ENCODE assay signal across 19 cellular contexts in the genomic region with DNA sequence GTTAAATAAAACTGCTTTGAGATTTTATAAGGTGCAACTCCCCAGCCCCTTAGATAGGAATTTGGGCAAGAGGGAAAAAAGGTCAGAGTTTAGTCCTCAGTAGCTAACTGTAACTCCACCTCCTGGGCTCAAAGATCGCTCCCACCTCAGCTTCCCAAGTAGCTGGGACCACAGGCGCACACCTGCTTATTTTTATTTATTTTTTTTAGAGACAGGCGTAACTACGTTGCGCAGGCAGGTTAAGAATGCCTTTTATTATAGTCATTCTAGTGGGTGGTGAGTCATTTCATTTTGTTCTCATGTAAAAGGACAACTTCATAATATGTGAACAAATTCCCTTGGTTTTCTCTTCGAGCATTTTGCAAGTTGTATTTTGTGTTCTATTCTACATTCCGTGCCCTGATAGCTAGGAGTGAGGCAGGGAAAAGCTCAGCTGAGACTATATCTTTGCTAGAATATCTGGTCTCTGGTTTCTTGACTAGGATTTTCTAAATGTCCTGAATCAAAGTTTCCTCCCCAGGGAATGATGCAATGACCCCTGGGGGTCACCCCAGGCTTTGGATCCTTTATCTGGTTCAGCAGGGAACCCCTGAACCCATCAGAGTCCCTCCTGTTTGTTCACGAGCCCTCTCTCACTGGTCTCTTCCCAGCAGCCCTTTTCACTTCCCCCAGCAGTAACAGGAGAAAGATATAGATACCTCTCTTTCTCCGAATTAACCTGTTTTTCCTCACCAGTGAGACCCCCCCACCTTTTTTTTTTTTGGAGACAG. TPM values are rescaled to one million over a fixed set of nuclear protein-coding genes. Genes with fewer than 3 reads are reported as not detected.
DNase-seq lines count a peak whose midpoint lies in the region; ATAC-seq, FAIRE-seq and TF ChIP-seq lines count a peak whose summit lies in the region.
"Had no signal": no experiment of that assay in that cellular context is flagged by ENCODE, and none has a peak within 500 bp of the region (broad histone marks: within the 10 kb centered on the region; RNA-seq: fewer than 3 reads in every experiment).

No MANE protein-coding gene starts in this region.

- TF ChIP-seq RAD21 in K562 (CRISPR knock-in tag; conservative IDR thresholded peaks at IDR 0.05 in 1 of 2, IDR thresholded peaks at IDR 0.05 in 1 of 2): no peak

- ATAC-seq in heart left ventricle (no peak), K562 (no peak), HG02798 (IDR thresholded peaks at IDR 0.05; ENCODE audit: poor library complexity, unreplicated experiment) (no peak), GM21737 (IDR thresholded peaks at IDR 0.05; ENCODE audit: unreplicated experiment) (no peak)
- ATAC-seq: natural killer cell treated with Interleukin-12 subunit alpha and Interleukin-12 subunit beta and Interleukin-15 and Interleukin-18, amount 100 ng/mL, for 72 hours; psoas muscle; stimulated activated naive CD8-positive, alpha-beta T cell treated with anti-CD3 and anti-CD28 coated beads, Interleukin-15, Interleukin-2, amounts not matched to agents 100 U/mL and 50 U/mL, for 24 hours had no signal

- H3K4me3 ChIP-seq in cardiac muscle cell: no peak overlapping the region
- no peak overlapping the region for H3K4me3 ChIP-seq in heart left ventricle
- no peak overlapping the region for H3K4me3 ChIP-seq in K562
- H3K4me3 ChIP-seq in keratinocyte (ENCODE audit: control insufficient read depth in 2 of 3, extremely low read depth in 1 of 3, insufficient read depth in 2 of 3, low read depth in 1 of 3, low read length in 3 of 3): no peak overlapping the region
- H3K4me3 ChIP-seq: psoas muscle had no signal

- in situ Hi-C loops in K562 (cut with MboI): no loop called here

- POLR2A ChIA-PET in K562 (lab: Yijun Ruan, JAX): interaction anchor here (0.9 to 1.9 kb wide), 3 partner anchors 12 to 109 kb away, joined by 3 read pairs; no protein-coding TSS in a partner anchor

- H3K36me3 ChIP-seq in cardiac muscle cell: peaks cover 11% of the 10 kb centered on the region
- peaks cover 0 to 43% (median 23%) of the 10 kb centered on the region in 9 donors for H3K36me3 ChIP-seq in heart left ventricle
- H3K36me3 ChIP-seq in K562 (ENCODE audit: control insufficient read depth, insufficient read depth, low read length): peaks cover 30% of the 10 kb centered on the region
- H3K36me3 ChIP-seq in keratinocyte (ENCODE audit: control insufficient read depth in 2 of 2, extremely low read depth in 1 of 2, insufficient read depth in 2 of 2, low read length in 2 of 2): peaks cover 11 to 13% of the 10 kb centered on the region in 2 experiments

- no peak for TF ChIP-seq CTCF in cardiac muscle cell (IDR thresholded peaks at IDR 0.05; ENCODE audit: low read depth, low read length)
- no peak for TF ChIP-seq CTCF in heart left ventricle (IDR thresholded peaks at IDR 0.05)
- no peak for TF ChIP-seq CTCF in K562 (IDR thresholded peaks at IDR 0.05 in 2 of 3, conservative IDR thresholded peaks at IDR 0.05 in 1 of 3; ENCODE audit: insufficient read depth in 2 of 3, low read depth in 1 of 3, low read length in 3 of 3)
- no peak for TF ChIP-seq CTCF in keratinocyte (optimal IDR thresholded peaks at IDR 0.05 in 1 of 3, IDR thresholded peaks at IDR 0.05 in 1 of 3, conservative IDR thresholded peaks at IDR 0.05 in 1 of 3; ENCODE audit: extremely low read depth in 1 of 3, insufficient read depth in 2 of 3, low read length in 3 of 3)

- no peaks in the 10 kb centered on the region for H3K27me3 ChIP-seq in cardiac muscle cell
- no peaks in the 10 kb centered on the region for H3K27me3 ChIP-seq in heart left ventricle
- H3K27me3 ChIP-seq in K562 (ENCODE audit: control insufficient read depth in 2 of 2, insufficient read depth in 2 of 2, low read length in 2 of 2): no peaks in the 10 kb centered on the region
- no peaks in the 10 kb centered on the region for H3K27me3 ChIP-seq in keratinocyte (ENCODE audit: control insufficient read depth, extremely low read depth, insufficient read depth, low read length)

- H3K4me2 ChIP-seq in K562 (ENCODE audit: insufficient read depth, low read length) (no peak overlapping the region), keratinocyte (ENCODE audit: control insufficient read depth, extremely low read depth, insufficient read depth, low read depth, low read length) (peak overlapping the region; percentile 64)

- peaks cover 3% of the 10 kb centered on the region for H3K4me1 ChIP-seq in cardiac muscle cell (ENCODE audit: low read depth)
- H3K4me1 ChIP-seq in heart left ventricle: peaks cover 2 to 26% (median 16%) of the 10 kb centered on the region in 12 donors
- no peaks in the 10 kb centered on the region; a peak in 1 of 5 replicates for H3K4me1 ChIP-seq in K562 (replicated peaks in 1 of 2; ENCODE audit: control insufficient read depth in 2 of 2, insufficient read depth in 2 of 2, low read length in 2 of 2)
- H3K4me1 ChIP-seq in keratinocyte (ENCODE audit: control insufficient read depth, extremely low read depth, insufficient read depth, low read length): peaks cover 16% of the 10 kb centered on the region

- 87 to 91% (median 90%) methylated on average over 9 of the region's 9 CpGs for WGBS in heart left ventricle, 4 donors
- 69% methylated on average over 9 of the region's 9 CpGs for WGBS in K562 (ENCODE audit: insufficient coverage, low coverage, missing lambda C conversion rate)

- DNase-seq in cardiac muscle cell (ENCODE audit: low read depth in 1 of 2, low spot score in 1 of 2): no peak
- DNase-seq in heart left ventricle: no peak
- DNase-seq in K562 (ENCODE audit: extremely low read depth in 1 of 4, low spot score in 3 of 4): no peak
- DNase-seq in keratinocyte (ENCODE audit: low read depth, low spot score): no peak
- no peak for DNase-seq in C1 segment of cervical spinal cord (lab: John Stamatoyannopoulos, UW)
- DNase-seq in DMS114 treated with DMSO at 0.1 percent for 48 hours (lab: John Stamatoyannopoulos, UW; ENCODE audit: unreplicated experiment): no peak
- DNase-seq: activated gamma-delta T cell; amniotic stem cell; H7; immature natural killer cell; MM.1S; NCI-H1694 treated with DMSO at 0.1 percent for 48 hours; NCI-H446; psoas muscle; stimulated activated naive CD8-positive, alpha-beta T cell treated with anti-CD3 and anti-CD28 coated beads, Interleukin-15, Interleukin-2, amounts not matched to agents 100 U/mL and 50 U/mL, for 24 hours; T-helper 1 cell had no signal

- no peak for TF ChIP-seq EP300 in K562 (IDR thresholded peaks at IDR 0.05; ENCODE audit: low read length)

- FAIRE-seq in K562 (lab: Jason Lieb, UNC): no peak
- peak; percentile 71 for FAIRE-seq in keratinocyte (lab: Jason Lieb, UNC)

- CTCF ChIA-PET in K562 (lab: Yijun Ruan, JAX; ENCODE audit: low intra/inter-chr PET ratio): interaction anchor here (0.6 kb wide), 1 partner anchor 326 kb away, joined by 4 read pairs; no protein-coding TSS in a partner anchor

- H3K9me1 ChIP-seq in K562 (ENCODE audit: control insufficient read depth, insufficient read depth, low read length) (no peaks in the 10 kb centered on the region), keratinocyte (ENCODE audit: control insufficient read depth, extremely low read depth, insufficient read depth, low read length) (no peaks in the 10 kb centered on the region)

- H3K27ac ChIP-seq in cardiac muscle cell: peak overlapping the region; percentile 26
- H3K27ac ChIP-seq in heart left ventricle: no peak overlapping the region
- no peak overlapping the region for H3K27ac ChIP-seq in K562 (ENCODE audit: extremely low read depth, low read depth, low read length)
- H3K27ac ChIP-seq in keratinocyte (ENCODE audit: control insufficient read depth, insufficient read depth, low read length): peak overlapping the region; percentile 62
- H3K27ac ChIP-seq: psoas muscle had no signal

- intact Hi-C loops in heart left ventricle (cut with DNase I): loop anchor here in 4 of 10 donors (2.0 to 10.0 kb wide), 5 partner anchors 17 to 335 kb away; no protein-coding TSS in a partner anchor
- intact Hi-C loops in K562 (cut with micrococcal nuclease): no loop called here

- H3K9me3 ChIP-seq in cardiac muscle cell (ENCODE audit: low read depth): no peaks in the 10 kb centered on the region
- no peaks in the 10 kb centered on the region for H3K9me3 ChIP-seq in heart left ventricle
- H3K9me3 ChIP-seq in K562 (replicated peaks; ENCODE audit: control insufficient read depth, insufficient read depth, low read depth, low read length): no peaks in the 10 kb centered on the region
- no peaks in the 10 kb centered on the region for H3K9me3 ChIP-seq in keratinocyte (ENCODE audit: control insufficient read depth, low read depth, low read length)
- H3K9me3 ChIP-seq: psoas muscle had no signal

- no peaks in the 10 kb centered on the region for H4K20me1 ChIP-seq in K562 (replicated peaks; ENCODE audit: control insufficient read depth, insufficient read depth, low read length)
- no peaks in the 10 kb centered on the region for H4K20me1 ChIP-seq in keratinocyte (ENCODE audit: control insufficient read depth, extremely low read depth, insufficient read depth, low read length)

- dilution Hi-C loops in keratinocyte (cut with MboI; ENCODE audit: extremely low pct_ligation_motif_present, low sequenced_read_pairs): no loop called here

- TF ChIP-seq POLR2A in heart left ventricle (IDR thresholded peaks at IDR 0.05) (no peak), K562 (conservative IDR thresholded peaks at IDR 0.05) (no peak)

- no peaks in the 10 kb centered on the region for H3K79me2 ChIP-seq in K562 (ENCODE audit: control insufficient read depth, insufficient read depth, low read length)
- H3K79me2 ChIP-seq in keratinocyte (ENCODE audit: control insufficient read depth, insufficient read depth, low read length): no peaks in the 10 kb centered on the region

- no peak overlapping the region for H3K9ac ChIP-seq in K562 (ENCODE audit: insufficient read depth in 1 of 2, low read depth in 2 of 2, low read length in 2 of 2)
- H3K9ac ChIP-seq in keratinocyte (ENCODE audit: control insufficient read depth, extremely low read depth, insufficient read depth, low read length): peak overlapping the region; percentile 61

- no TSS peak for BruUV-seq in K562 (replicated peaks; lab: Mats Ljungman, UMichigan)

- no peak overlapping the region for H2AFZ ChIP-seq in K562 (ENCODE audit: low read depth, low read length)
- H2AFZ ChIP-seq in keratinocyte (ENCODE audit: control insufficient read depth, low read length): no peak overlapping the region

RNA-seq across cellular contexts. Expression of a gene that starts 14.4 kb away (rescaled TPM):
- 31.7 and 36.3 TPM in 2 replicates for total RNA-seq in cardiac muscle cell
- 65.4 and 94.5 TPM in 2 replicates for polyA plus RNA-seq in cardiac muscle cell
- total RNA-seq in heart left ventricle: 10 to 100 TPM; 43.7 to 60.4 (median 49.5) TPM
- 10 to 100 TPM; 46.2 to 63.8 TPM for polyA plus RNA-seq in heart left ventricle
- total RNA-seq in K562 (2011; cell fraction: chromatin; rRNA removed; ENCODE audit: low replicate concordance): 75.4 and 111 TPM in 2 replicates
- total RNA-seq in K562 (2011; cell fraction: nucleolus; rRNA removed): 93.2 and 100 TPM in 2 replicates
- total RNA-seq in K562 (2011; cell fraction: nucleoplasm; rRNA removed): 121 and 152 TPM in 2 replicates
- 16.5 and 23.5 TPM in 2 replicates for total RNA-seq in K562 (2014; rRNA removed)
- 31.3 and 32.4 TPM in 2 replicates for total RNA-seq in K562 (2014; rRNA removed; fragmentation: Illumina TruSeq; extraction: Trizol)
- total RNA-seq in K562 (2015; rRNA removed; fragmentation: Illumina TruSeq; extraction: Trizol): 34.1 and 34.9 TPM in 2 replicates
- total RNA-seq in K562 (2021): 27.4 and 28.9 TPM in 2 replicates
- polyA plus RNA-seq in K562 (2011; rRNA removed): 59.5 and 61.0 TPM in 2 replicates
- polyA plus RNA-seq in K562 (2011; cell fraction: cytosol; rRNA removed): 33.6 and 42.8 TPM in 2 replicates
- 58.3 and 77.8 TPM in 2 replicates for polyA plus RNA-seq in K562 (2011; cell fraction: nucleus; rRNA removed)
- polyA plus RNA-seq in K562 (2012): 22.2 and 31.4 TPM in 2 replicates
- polyA plus RNA-seq in K562 (2014; fragmentation: Illumina TruSeq; extraction: Trizol): 25.3 and 26.8 TPM in 2 replicates
- polyA plus RNA-seq in K562 (2014; fragmentation: Nextera tagmentation; extraction: Ambion mirVana): 10 to 100 TPM; 59.2 to 67.9 TPM
- polyA plus RNA-seq in K562 (2014; rRNA removed): 27.9 and 28.2 TPM in 2 replicates
- polyA minus RNA-seq in K562 (2011; rRNA and poly(A)+ RNA removed): 50.4 and 52.1 TPM in 2 replicates
- 20.9 and 28.2 TPM in 2 replicates for polyA minus RNA-seq in K562 (2011; cell fraction: cytosol; rRNA and poly(A)+ RNA removed)
- polyA minus RNA-seq in K562 (2011; cell fraction: nucleus; rRNA and poly(A)+ RNA removed): 67.7 and 82.9 TPM in 2 replicates
- polyA plus RNA-seq in keratinocyte: 42.1 to 58.5 TPM (median 56.7 TPM) in 3 replicates
- polyA plus RNA-seq in keratinocyte (2011; ENCODE audit: low read depth): 31.9 TPM
- polyA plus RNA-seq in keratinocyte (2011; cell fraction: cytosol; rRNA removed): 26.1 and 36.2 TPM in 2 replicates
- polyA plus RNA-seq in keratinocyte (2011; cell fraction: nucleus; rRNA removed): 73.1 and 76.1 TPM in 2 replicates
- polyA plus RNA-seq in keratinocyte (2012; ENCODE audit: low replicate concordance): 37.5 and 50.5 TPM in 2 replicates
- polyA minus RNA-seq in keratinocyte: 9.5 to 36.7 TPM (median 31.8 TPM) in 3 replicates
- polyA minus RNA-seq in keratinocyte (2011; cell fraction: cytosol; rRNA and poly(A)+ RNA removed): 34.1 TPM
- polyA minus RNA-seq in keratinocyte (2011; cell fraction: nucleus; rRNA and poly(A)+ RNA removed): 37.0 and 54.1 TPM in 2 replicates

Comparison
In these comparisons a context has a peak if more than half of its experiments do, and no peak if none do; other contexts are left out.
1. H3K27ac ChIP-seq: peak in cardiac muscle cell (single experiment) and keratinocyte (single experiment); none in heart left ventricle (0 of 12) and K562 (single experiment).